Comparison of ENCODE assay signal across 15 cellular contexts in genomic region chr20:23092409-23092756, GRCh38. TPM values are rescaled to one million over a fixed set of nuclear protein-coding genes. Genes with fewer than 3 reads are reported as not detected.
DNase-seq lines count a peak whose midpoint lies in the region; ATAC-seq, FAIRE-seq and TF ChIP-seq lines count a peak whose summit lies in the region.
"Had no signal": no experiment of that assay in that cellular context is flagged by ENCODE, and none has a peak within 500 bp of the region (broad histone marks: within the 10 kb centered on the region; RNA-seq: fewer than 3 reads in every experiment).

No MANE protein-coding gene starts in this region.

- H3K9me3 ChIP-seq in tibial artery, result no peaks in the 10 kb centered on the region

- H3K4me3 ChIP-seq in tibial artery, result no peak overlapping the region

- no peak overlapping the region for H3K4me3 Mint-ChIP-seq in WTC11
- H3K4me3 Mint-ChIP-seq: activated CD4-positive, alpha-beta T cell treated with anti-CD3 and anti-CD28 coated beads, Interleukin-2, amount 10 ng/mL, durations not matched to agents 7 days and 5 days; T-cell had no signal

- H3K27me3 Mint-ChIP-seq in WTC11 (ENCODE audit: low read depth), result no peaks in the 10 kb centered on the region

- H3K9me3 Mint-ChIP-seq in WTC11, result no peaks in the 10 kb centered on the region
- H3K9me3 Mint-ChIP-seq: activated CD4-positive, alpha-beta T cell treated with anti-CD3 and anti-CD28 coated beads, Interleukin-2, amount 10 ng/mL, durations not matched to agents 7 days and 5 days; T-cell had no signal

- H3K27ac ChIP-seq in tibial artery, result peak overlapping the region; percentile 20 to 60
- H3K27ac ChIP-seq: parathyroid adenoma had no signal

- H3K36me3 Mint-ChIP-seq in WTC11, result no peaks in the 10 kb centered on the region
- H3K36me3 Mint-ChIP-seq: T-cell had no signal

- H3K27me3 ChIP-seq in tibial artery, result no peaks in the 10 kb centered on the region

- CTCF ChIA-PET in WTC11 (lab: Charles Lee), result interaction anchor here (1.0 to 1.8 kb wide), 2 partner anchors 13 to 41 kb away, joined by 4 to 5 read pairs; no protein-coding TSS in a partner anchor

- peaks cover 16% of the 10 kb centered on the region for H3K4me1 Mint-ChIP-seq in WTC11

- ATAC-seq in WTC11, result no peak
- ATAC-seq: T-cell had no signal

- TF ChIP-seq CTCF in WTC11 (IDR thresholded peaks at IDR 0.05) (no peak), tibial artery (IDR thresholded peaks at IDR 0.05) (no peak), D721Med (IDR thresholded peaks at IDR 0.05; ENCODE audit: insufficient read depth, missing control alignments) (no peak)

- H3K36me3 ChIP-seq in tibial artery, result no peaks in the 10 kb centered on the region

- FAIRE-seq in islet of Langerhans (lab: Jason Lieb, UNC), result peak; percentile 76
- no peak for FAIRE-seq in D721Med (lab: Jason Lieb, UNC)

- H3K27ac Mint-ChIP-seq in WTC11, result no peak overlapping the region
- H3K27ac Mint-ChIP-seq: activated CD4-positive, alpha-beta T cell treated with anti-CD3 and anti-CD28 coated beads, Interleukin-2, amount 10 ng/mL, durations not matched to agents 7 days and 5 days; T-cell had no signal

- intact Hi-C loops in tibial artery (cut with DNase I; ENCODE audit: low total_unique reads), result no loop called here

- H3K4me1 ChIP-seq in tibial artery, result peaks cover 0 to 30% (median 9%) of the 10 kb centered on the region in 4 donors

- POLR2A ChIA-PET in WTC11 (lab: Charles Lee), result no interaction called here

- DNase-seq in NCI-H2171 treated with DMSO at 0.1 percent for 48 hours (lab: John Stamatoyannopoulos, UW) (peak; percentile 5), NCI-H2171 (lab: John Stamatoyannopoulos, UW) (no peak), WTC11 (ENCODE audit: low spot score) (no peak), tibial artery (no peak), D721Med (ENCODE audit: insufficient read length, low spot score) (no peak), T-helper 1 cell (no peak), activated T-cell treated with anti-CD3 and anti-CD28 coated beads for 4 hours (no peak)
- DNase-seq: activated CD4-positive, alpha-beta T cell treated with anti-CD3 and anti-CD28 coated beads, Interleukin-2, amount 10 ng/mL, durations not matched to agents 7 days and 5 days; COR-L47; foreskin fibroblast; NCI-H1930; T-cell had no signal

TF ChIP-seq in WTC11, 78 proteins besides CTCF, POLR2A, EP300 and RAD21:
- TF ChIP-seq PRDM15 (CRISPR knock-in tag; IDR thresholded peaks at IDR 0.05) (peak; percentile 78), STAT6 (CRISPR knock-in tag; conservative IDR thresholded peaks at IDR 0.05; ENCODE audit: low read depth) (no peak)
TF ChIP-seq in WTC11: peak in this region for 1.

RNA-seq across cellular contexts. Expression of gene CD93, which starts 6.3 kb away (rescaled TPM):
- total RNA-seq in WTC11 (2021), result 0.05 to 0.21 TPM (median 0.09 TPM) in 3 replicates

RNA-seq across cellular contexts. Expression of gene THBD, which starts 42.9 kb away (rescaled TPM):
- total RNA-seq in WTC11 (2021), result 0.34 to 1.0 TPM (median 0.92 TPM) in 3 replicates
- total RNA-seq: activated CD4-positive, alpha-beta T cell treated with anti-CD3 and anti-CD28 coated beads, Interleukin-2, amount 10 ng/mL, durations not matched to agents 7 days and 5 days had no signal

RNA-seq across cellular contexts. Expression of gene SSTR4, which starts 57.3 kb away (rescaled TPM):
- not detected in 3 replicates for total RNA-seq in WTC11 (2021)
- total RNA-seq: activated CD4-positive, alpha-beta T cell treated with anti-CD3 and anti-CD28 coated beads, Interleukin-2, amount 10 ng/mL, durations not matched to agents 7 days and 5 days; mononuclear cell; T-cell had no signal
